ENCODE assay signal across 2 cellular contexts in the genomic region with DNA sequence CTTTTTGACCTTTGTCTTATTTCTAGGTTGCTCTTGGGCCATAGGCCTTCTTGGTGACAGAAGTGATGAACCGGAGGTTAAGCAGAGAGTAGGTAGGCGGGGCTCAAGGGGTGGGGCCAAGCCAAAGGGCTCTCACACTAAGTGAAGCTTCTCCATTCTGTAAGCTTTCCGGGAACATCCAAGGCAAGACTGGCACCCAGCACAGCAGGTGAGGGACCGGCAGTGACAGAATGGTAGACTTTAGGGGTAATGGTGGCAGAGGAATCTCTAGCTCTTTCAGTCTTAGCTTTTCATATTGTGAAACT.
TF ChIP-seq lines count a peak whose summit lies in the region.

A gene (plus strand): TSS at position 135 of the 305 bp plus-strand sequence. CDS start 2,049 bp downstream, outside the sequence.

TF ChIP-seq in GM23338, 12 proteins besides CTCF, POLR2A, EP300 and RAD21 (continued from another document):
- TF ChIP-seq JUNB (IDR thresholded peaks at IDR 0.05; ENCODE audit: unreplicated experiment) (no peak), NANOG (IDR thresholded peaks at IDR 0.05; ENCODE audit: borderline replicate concordance) (no peak), EZH2phosphoT487 (IDR thresholded peaks at IDR 0.05; ENCODE audit: unreplicated experiment) (no peak), POLR2AphosphoS5 (IDR thresholded peaks at IDR 0.05; ENCODE audit: low read depth) (no peak)
- TF ChIP-seq, protein P1, sequence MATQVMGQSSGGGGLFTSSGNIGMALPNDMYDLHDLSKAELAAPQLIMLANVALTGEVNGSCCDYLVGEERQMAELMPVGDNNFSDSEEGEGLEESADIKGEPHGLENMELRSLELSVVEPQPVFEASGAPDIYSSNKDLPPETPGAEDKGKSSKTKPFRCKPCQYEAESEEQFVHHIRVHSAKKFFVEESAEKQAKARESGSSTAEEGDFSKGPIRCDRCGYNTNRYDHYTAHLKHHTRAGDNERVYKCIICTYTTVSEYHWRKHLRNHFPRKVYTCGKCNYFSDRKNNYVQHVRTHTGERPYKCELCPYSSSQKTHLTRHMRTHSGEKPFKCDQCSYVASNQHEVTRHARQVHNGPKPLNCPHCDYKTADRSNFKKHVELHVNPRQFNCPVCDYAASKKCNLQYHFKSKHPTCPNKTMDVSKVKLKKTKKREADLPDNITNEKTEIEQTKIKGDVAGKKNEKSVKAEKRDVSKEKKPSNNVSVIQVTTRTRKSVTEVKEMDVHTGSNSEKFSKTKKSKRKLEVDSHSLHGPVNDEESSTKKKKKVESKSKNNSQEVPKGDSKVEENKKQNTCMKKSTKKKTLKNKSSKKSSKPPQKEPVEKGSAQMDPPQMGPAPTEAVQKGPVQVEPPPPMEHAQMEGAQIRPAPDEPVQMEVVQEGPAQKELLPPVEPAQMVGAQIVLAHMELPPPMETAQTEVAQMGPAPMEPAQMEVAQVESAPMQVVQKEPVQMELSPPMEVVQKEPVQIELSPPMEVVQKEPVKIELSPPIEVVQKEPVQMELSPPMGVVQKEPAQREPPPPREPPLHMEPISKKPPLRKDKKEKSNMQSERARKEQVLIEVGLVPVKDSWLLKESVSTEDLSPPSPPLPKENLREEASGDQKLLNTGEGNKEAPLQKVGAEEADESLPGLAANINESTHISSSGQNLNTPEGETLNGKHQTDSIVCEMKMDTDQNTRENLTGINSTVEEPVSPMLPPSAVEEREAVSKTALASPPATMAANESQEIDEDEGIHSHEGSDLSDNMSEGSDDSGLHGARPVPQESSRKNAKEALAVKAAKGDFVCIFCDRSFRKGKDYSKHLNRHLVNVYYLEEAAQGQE (IDR thresholded peaks at IDR 0.05; ENCODE audit: unreplicated experiment), result no peak
- TF ChIP-seq, protein P2, sequence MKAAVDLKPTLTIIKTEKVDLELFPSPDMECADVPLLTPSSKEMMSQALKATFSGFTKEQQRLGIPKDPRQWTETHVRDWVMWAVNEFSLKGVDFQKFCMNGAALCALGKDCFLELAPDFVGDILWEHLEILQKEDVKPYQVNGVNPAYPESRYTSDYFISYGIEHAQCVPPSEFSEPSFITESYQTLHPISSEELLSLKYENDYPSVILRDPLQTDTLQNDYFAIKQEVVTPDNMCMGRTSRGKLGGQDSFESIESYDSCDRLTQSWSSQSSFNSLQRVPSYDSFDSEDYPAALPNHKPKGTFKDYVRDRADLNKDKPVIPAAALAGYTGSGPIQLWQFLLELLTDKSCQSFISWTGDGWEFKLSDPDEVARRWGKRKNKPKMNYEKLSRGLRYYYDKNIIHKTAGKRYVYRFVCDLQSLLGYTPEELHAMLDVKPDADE (IDR thresholded peaks at IDR 0.05), result no peak
- TF ChIP-seq, protein P3, sequence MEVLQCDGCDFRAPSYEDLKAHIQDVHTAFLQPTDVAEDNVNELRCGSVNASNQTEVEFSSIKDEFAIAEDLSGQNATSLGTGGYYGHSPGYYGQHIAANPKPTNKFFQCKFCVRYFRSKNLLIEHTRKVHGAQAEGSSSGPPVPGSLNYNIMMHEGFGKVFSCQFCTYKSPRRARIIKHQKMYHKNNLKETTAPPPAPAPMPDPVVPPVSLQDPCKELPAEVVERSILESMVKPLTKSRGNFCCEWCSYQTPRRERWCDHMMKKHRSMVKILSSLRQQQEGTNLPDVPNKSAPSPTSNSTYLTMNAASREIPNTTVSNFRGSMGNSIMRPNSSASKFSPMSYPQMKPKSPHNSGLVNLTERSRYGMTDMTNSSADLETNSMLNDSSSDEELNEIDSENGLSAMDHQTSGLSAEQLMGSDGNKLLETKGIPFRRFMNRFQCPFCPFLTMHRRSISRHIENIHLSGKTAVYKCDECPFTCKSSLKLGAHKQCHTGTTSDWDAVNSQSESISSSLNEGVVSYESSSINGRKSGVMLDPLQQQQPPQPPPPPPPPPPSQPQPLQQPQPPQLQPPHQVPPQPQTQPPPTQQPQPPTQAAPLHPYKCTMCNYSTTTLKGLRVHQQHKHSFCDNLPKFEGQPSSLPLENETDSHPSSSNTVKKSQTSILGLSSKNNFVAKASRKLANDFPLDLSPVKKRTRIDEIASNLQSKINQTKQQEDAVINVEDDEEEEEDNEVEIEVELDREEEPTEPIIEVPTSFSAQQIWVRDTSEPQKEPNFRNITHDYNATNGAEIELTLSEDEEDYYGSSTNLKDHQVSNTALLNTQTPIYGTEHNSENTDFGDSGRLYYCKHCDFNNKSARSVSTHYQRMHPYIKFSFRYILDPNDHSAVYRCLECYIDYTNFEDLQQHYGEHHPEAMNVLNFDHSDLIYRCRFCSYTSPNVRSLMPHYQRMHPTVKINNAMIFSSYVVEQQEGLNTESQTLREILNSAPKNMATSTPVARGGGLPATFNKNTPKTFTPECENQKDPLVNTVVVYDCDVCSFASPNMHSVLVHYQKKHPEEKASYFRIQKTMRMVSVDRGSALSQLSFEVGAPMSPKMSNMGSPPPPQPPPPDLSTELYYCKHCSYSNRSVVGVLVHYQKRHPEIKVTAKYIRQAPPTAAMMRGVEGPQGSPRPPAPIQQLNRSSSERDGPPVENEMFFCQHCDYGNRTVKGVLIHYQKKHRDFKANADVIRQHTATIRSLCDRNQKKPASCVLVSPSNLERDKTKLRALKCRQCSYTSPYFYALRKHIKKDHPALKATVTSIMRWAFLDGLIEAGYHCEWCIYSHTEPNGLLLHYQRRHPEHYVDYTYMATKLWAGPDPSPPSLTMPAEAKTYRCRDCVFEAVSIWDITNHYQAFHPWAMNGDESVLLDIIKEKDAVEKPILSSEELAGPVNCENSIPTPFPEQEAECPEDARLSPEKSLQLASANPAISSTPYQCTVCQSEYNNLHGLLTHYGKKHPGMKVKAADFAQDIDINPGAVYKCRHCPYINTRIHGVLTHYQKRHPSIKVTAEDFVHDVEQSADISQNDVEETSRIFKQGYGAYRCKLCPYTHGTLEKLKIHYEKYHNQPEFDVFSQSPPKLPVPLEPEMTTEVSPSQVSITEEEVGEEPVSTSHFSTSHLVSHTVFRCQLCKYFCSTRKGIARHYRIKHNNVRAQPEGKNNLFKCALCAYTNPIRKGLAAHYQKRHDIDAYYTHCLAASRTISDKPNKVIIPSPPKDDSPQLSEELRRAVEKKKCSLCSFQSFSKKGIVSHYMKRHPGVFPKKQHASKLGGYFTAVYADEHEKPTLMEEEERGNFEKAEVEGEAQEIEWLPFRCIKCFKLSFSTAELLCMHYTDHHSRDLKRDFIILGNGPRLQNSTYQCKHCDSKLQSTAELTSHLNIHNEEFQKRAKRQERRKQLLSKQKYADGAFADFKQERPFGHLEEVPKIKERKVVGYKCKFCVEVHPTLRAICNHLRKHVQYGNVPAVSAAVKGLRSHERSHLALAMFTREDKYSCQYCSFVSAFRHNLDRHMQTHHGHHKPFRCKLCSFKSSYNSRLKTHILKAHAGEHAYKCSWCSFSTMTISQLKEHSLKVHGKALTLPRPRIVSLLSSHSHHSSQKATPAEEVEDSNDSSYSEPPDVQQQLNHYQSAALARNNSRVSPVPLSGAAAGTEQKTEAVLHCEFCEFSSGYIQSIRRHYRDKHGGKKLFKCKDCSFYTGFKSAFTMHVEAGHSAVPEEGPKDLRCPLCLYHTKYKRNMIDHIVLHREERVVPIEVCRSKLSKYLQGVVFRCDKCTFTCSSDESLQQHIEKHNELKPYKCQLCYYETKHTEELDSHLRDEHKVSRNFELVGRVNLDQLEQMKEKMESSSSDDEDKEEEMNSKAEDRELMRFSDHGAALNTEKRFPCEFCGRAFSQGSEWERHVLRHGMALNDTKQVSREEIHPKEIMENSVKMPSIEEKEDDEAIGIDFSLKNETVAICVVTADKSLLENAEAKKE (CRISPR knock-in tag; IDR thresholded peaks at IDR 0.05), result no peak

TF ChIP-seq in HepG2, 621 proteins besides CTCF, POLR2A, EP300 and RAD21 (continued from another document):
- TF ChIP-seq, protein P4, sequence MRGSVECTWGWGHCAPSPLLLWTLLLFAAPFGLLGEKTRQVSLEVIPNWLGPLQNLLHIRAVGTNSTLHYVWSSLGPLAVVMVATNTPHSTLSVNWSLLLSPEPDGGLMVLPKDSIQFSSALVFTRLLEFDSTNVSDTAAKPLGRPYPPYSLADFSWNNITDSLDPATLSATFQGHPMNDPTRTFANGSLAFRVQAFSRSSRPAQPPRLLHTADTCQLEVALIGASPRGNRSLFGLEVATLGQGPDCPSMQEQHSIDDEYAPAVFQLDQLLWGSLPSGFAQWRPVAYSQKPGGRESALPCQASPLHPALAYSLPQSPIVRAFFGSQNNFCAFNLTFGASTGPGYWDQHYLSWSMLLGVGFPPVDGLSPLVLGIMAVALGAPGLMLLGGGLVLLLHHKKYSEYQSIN (CRISPR knock-in tag; IDR thresholded peaks at IDR 0.05; ENCODE audit: borderline replicate concordance), result no peak
- TF ChIP-seq ZNF569 (CRISPR knock-in tag; IDR thresholded peaks at IDR 0.05; ENCODE audit: borderline replicate concordance) (no peak), FOXA3 (CRISPR knock-in tag; IDR thresholded peaks at IDR 0.05) (no peak), ELF3 (CRISPR knock-in tag; IDR thresholded peaks at IDR 0.05) (no peak), REL (CRISPR knock-in tag; conservative IDR thresholded peaks at IDR 0.05) (no peak), ZNF562 (CRISPR knock-in tag; IDR thresholded peaks at IDR 0.05; ENCODE audit: borderline replicate concordance) (no peak), ELF1 (CRISPR knock-in tag; IDR thresholded peaks at IDR 0.05) (no peak), ATAD3A (CRISPR knock-in tag; IDR thresholded peaks at IDR 0.05) (no peak), DR1 (CRISPR knock-in tag; IDR thresholded peaks at IDR 0.05) (no peak), ZMYM2 (CRISPR knock-in tag; IDR thresholded peaks at IDR 0.05) (no peak)
- TF ChIP-seq, protein P5, sequence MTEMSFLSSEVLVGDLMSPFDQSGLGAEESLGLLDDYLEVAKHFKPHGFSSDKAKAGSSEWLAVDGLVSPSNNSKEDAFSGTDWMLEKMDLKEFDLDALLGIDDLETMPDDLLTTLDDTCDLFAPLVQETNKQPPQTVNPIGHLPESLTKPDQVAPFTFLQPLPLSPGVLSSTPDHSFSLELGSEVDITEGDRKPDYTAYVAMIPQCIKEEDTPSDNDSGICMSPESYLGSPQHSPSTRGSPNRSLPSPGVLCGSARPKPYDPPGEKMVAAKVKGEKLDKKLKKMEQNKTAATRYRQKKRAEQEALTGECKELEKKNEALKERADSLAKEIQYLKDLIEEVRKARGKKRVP (CRISPR knock-in tag; IDR thresholded peaks at IDR 0.05), result no peak
- TF ChIP-seq, protein P6, sequence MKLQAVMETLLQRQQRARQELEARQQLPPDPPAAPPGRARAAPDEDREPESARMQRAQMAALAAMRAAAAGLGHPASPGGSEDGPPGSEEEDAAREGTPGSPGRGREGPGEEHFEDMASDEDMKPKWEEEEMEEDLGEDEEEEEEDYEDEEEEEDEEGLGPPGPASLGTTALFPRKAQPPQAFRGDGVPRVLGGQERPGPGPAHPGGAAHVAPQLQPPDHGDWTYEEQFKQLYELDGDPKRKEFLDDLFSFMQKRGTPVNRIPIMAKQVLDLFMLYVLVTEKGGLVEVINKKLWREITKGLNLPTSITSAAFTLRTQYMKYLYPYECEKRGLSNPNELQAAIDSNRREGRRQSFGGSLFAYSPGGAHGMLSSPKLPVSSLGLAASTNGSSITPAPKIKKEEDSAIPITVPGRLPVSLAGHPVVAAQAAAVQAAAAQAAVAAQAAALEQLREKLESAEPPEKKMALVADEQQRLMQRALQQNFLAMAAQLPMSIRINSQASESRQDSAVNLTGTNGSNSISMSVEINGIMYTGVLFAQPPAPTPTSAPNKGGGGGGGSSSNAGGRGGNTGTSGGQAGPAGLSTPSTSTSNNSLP (IDR thresholded peaks at IDR 0.05; ENCODE audit: low read depth, low read length), result no peak
